ENCODE assay signal across 14 cellular contexts in the genomic region with DNA sequence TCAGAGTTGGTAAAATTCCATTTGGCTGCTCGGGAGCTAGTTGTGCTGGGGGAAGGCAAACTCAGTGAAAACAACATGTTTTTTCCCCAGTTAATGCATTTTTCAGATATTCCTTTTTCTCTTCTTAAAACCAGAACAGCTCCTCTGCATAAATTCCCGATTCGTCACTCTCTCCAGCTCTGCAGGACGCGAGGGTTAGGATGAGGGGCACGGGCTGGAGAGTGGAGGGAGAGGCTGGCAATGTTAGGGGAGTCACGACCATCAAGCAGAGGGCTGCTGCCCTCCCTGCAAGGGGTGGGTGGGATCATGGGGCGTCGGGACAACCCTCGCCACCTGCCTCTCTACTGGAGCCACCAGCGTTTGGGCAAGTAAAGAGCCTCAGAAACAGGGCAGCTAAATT. TPM values are rescaled to one million over a fixed set of nuclear protein-coding genes. Genes with fewer than 3 reads are reported as not detected.
DNase-seq lines count a peak whose midpoint lies in the region; ATAC-seq and TF ChIP-seq lines count a peak whose summit lies in the region.
"Had no signal": no experiment of that assay in that cellular context is flagged by ENCODE, and none has a peak within 500 bp of the region (broad histone marks: within the 10 kb centered on the region; RNA-seq: fewer than 3 reads in every experiment).

No MANE protein-coding gene starts in this region.

- H3K4me1 Mint-ChIP-seq in WTC11 = peaks cover 43% of the 10 kb centered on the region
- H3K4me1 Mint-ChIP-seq in neural progenitor cell = peaks cover 35% of the 10 kb centered on the region
- no peaks in the 10 kb centered on the region for H3K4me1 Mint-ChIP-seq in activated CD8-positive, alpha-beta T cell treated with anti-CD3 and anti-CD28 coated beads for 36 hours (ENCODE audit: low read depth)

- ATAC-seq in WTC11 = no peak
- no peak for ATAC-seq in activated CD8-positive, alpha-beta T cell treated with anti-CD3 and anti-CD28 coated beads for 36 hours
- no peak for ATAC-seq in left colon

- H3K9me3 Mint-ChIP-seq in WTC11 (no peaks in the 10 kb centered on the region), neural progenitor cell (no peaks in the 10 kb centered on the region)
- no peaks in the 10 kb centered on the region for H3K9me3 Mint-ChIP-seq in activated CD8-positive, alpha-beta T cell treated with anti-CD3 and anti-CD28 coated beads for 36 hours
- H3K9me3 Mint-ChIP-seq: CD4-positive, alpha-beta T cell had no signal

- no peak overlapping the region for H3K27ac ChIP-seq in neural progenitor cell
- H3K27ac ChIP-seq: HL-60 had no signal

- no peak overlapping the region for H3K4me3 ChIP-seq in fibroblast of the aortic adventitia (ENCODE audit: low read depth, low read length)
- H3K4me3 ChIP-seq in neural progenitor cell = no peak overlapping the region

- CTCF ChIA-PET in WTC11 (lab: Charles Lee) = interaction anchor here (0.7 to 11.4 kb wide), 16 partner anchors 10 to 193 kb away, joined by 3 to 174 read pairs (median 4); a partner anchor contains a TSS
- CTCF ChIA-PET in HEK293T (lab: Yijun Ruan, JAX) = no interaction called here
- CTCF ChIA-PET in activated CD8-positive, alpha-beta T cell treated with anti-CD3 and anti-CD28 coated beads for 36 hours (lab: Charles Lee) = interaction anchor here (0.9 to 1.8 kb wide), 2 partner anchors 23 to 98 kb away, joined by 3 to 6 read pairs; no protein-coding TSS in a partner anchor

- intact Hi-C loops in activated CD8-positive, alpha-beta T cell treated with anti-CD3 and anti-CD28 coated beads for 36 hours (cut with micrococcal nuclease) = loop anchor here (10.0 kb wide), 1 partner anchor 95 kb away; no protein-coding TSS in a partner anchor
- intact Hi-C loops in left colon (cut with DNase I, micrococcal nuclease) = no loop called here

- POLR2A ChIA-PET in WTC11 (lab: Charles Lee) = no interaction called here
- POLR2A ChIA-PET in HEK293T (lab: Yijun Ruan, JAX) = no interaction called here
- POLR2A ChIA-PET in activated CD8-positive, alpha-beta T cell treated with anti-CD3 and anti-CD28 coated beads for 36 hours (lab: Charles Lee) = no interaction called here

- no peaks in the 10 kb centered on the region for H3K27me3 ChIP-seq in neural progenitor cell

- H3K27me3 Mint-ChIP-seq in WTC11 (ENCODE audit: low read depth) = no peaks in the 10 kb centered on the region; the same call in 1 of the 2 replicates
- H3K27me3 Mint-ChIP-seq in neural progenitor cell (ENCODE audit: insufficient read depth, low read depth) = peaks cover 8% of the 10 kb centered on the region
- H3K27me3 Mint-ChIP-seq in activated CD8-positive, alpha-beta T cell treated with anti-CD3 and anti-CD28 coated beads for 36 hours = peaks cover 11% of the 10 kb centered on the region

- H2AFZ ChIP-seq in neural progenitor cell (replicated peaks) = no peak overlapping the region

- H3K79me2 ChIP-seq in neural progenitor cell (ENCODE audit: low read depth) = no peaks in the 10 kb centered on the region

- DNase-seq in WTC11 (ENCODE audit: low spot score) (no peak), fibroblast of the aortic adventitia (ENCODE audit: low read depth) (peak; percentile 27), neural progenitor cell (ENCODE audit: low spot score) (no peak), HEK293T (ENCODE audit: extremely low spot score) (no peak), T-helper 2 cell (no peak), left colon (no peak)
- no peak for DNase-seq in activated CD8-positive, alpha-beta T cell treated with anti-CD3 and anti-CD28 coated beads for 36 hours
- DNase-seq: C1 segment of cervical spinal cord; Calu3; CD4-positive, alpha-beta T cell; DMS 273 treated with DMSO at 0.1 percent for 48 hours had no signal

- no peak overlapping the region for H3K9ac ChIP-seq in neural progenitor cell

- no peak for TF ChIP-seq CTCF in WTC11 (IDR thresholded peaks at IDR 0.05)
- no peak for TF ChIP-seq CTCF in fibroblast of the aortic adventitia (IDR thresholded peaks at IDR 0.05; ENCODE audit: insufficient read depth, low read length)
- no peak for TF ChIP-seq CTCF in neural progenitor cell (IDR thresholded peaks at IDR 0.05)
- TF ChIP-seq CTCF in activated CD8-positive, alpha-beta T cell treated with anti-CD3 and anti-CD28 coated beads for 36 hours (IDR thresholded peaks at IDR 0.05) = no peak

- H3K27ac Mint-ChIP-seq in WTC11 = peak overlapping the region; percentile 47
- H3K27ac Mint-ChIP-seq in neural progenitor cell = peak overlapping the region; percentile 67
- no peak overlapping the region for H3K27ac Mint-ChIP-seq in activated CD8-positive, alpha-beta T cell treated with anti-CD3 and anti-CD28 coated beads for 36 hours
- H3K27ac Mint-ChIP-seq: B cell; CD4-positive, alpha-beta T cell had no signal

- no peak overlapping the region for H3K4me3 Mint-ChIP-seq in WTC11
- no peak overlapping the region for H3K4me3 Mint-ChIP-seq in neural progenitor cell
- H3K4me3 Mint-ChIP-seq in activated CD8-positive, alpha-beta T cell treated with anti-CD3 and anti-CD28 coated beads for 36 hours = no peak overlapping the region
- H3K4me3 Mint-ChIP-seq: B cell; CD4-positive, alpha-beta T cell had no signal

- H3K36me3 ChIP-seq in neural progenitor cell = no peaks in the 10 kb centered on the region

- H3K36me3 Mint-ChIP-seq in WTC11 (no peaks in the 10 kb centered on the region), neural progenitor cell (peaks cover 2% of the 10 kb centered on the region)
- no peaks in the 10 kb centered on the region for H3K36me3 Mint-ChIP-seq in activated CD8-positive, alpha-beta T cell treated with anti-CD3 and anti-CD28 coated beads for 36 hours (ENCODE audit: low read depth)

- no peaks in the 10 kb centered on the region for H4K20me1 ChIP-seq in neural progenitor cell (ENCODE audit: low read depth)

- no peaks in the 10 kb centered on the region for H3K9me3 ChIP-seq in neural progenitor cell (ENCODE audit: low read depth)

- no peaks in the 10 kb centered on the region for H3F3A ChIP-seq in neural progenitor cell (ENCODE audit: low read depth)

- peaks cover 26% of the 10 kb centered on the region for H3K4me1 ChIP-seq in neural progenitor cell

- H3K4me2 ChIP-seq in neural progenitor cell = no peak overlapping the region

TF ChIP-seq in WTC11, 78 proteins besides CTCF, POLR2A, EP300 and RAD21 (continues in another document):
- no peak for TF ChIP-seq ZNF219 (CRISPR knock-in tag; IDR thresholded peaks at IDR 0.05; ENCODE audit: borderline replicate concordance)
- TF ChIP-seq, protein P1, sequence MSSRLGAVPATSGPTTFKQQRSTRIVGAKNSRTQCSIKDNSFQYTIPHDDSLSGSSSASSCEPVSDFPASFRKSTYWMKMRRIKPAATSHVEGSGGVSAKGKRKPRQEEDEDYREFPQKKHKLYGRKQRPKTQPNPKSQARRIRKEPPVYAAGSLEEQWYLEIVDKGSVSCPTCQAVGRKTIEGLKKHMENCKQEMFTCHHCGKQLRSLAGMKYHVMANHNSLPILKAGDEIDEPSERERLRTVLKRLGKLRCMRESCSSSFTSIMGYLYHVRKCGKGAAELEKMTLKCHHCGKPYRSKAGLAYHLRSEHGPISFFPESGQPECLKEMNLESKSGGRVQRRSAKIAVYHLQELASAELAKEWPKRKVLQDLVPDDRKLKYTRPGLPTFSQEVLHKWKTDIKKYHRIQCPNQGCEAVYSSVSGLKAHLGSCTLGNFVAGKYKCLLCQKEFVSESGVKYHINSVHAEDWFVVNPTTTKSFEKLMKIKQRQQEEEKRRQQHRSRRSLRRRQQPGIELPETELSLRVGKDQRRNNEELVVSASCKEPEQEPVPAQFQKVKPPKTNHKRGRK (CRISPR knock-in tag; IDR thresholded peaks at IDR 0.05; ENCODE audit: borderline replicate concordance) = no peak
- no peak for TF ChIP-seq SMAD4 (CRISPR knock-in tag; IDR thresholded peaks at IDR 0.05)
- TF ChIP-seq, protein P2, sequence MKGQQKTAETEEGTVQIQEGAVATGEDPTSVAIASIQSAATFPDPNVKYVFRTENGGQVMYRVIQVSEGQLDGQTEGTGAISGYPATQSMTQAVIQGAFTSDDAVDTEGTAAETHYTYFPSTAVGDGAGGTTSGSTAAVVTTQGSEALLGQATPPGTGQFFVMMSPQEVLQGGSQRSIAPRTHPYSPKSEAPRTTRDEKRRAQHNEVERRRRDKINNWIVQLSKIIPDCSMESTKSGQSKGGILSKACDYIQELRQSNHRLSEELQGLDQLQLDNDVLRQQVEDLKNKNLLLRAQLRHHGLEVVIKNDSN (CRISPR knock-in tag; IDR thresholded peaks at IDR 0.05) = no peak

TF ChIP-seq in HEK293T, 16 proteins besides CTCF, POLR2A, EP300 and RAD21:
- TF ChIP-seq LEF1 (IDR thresholded peaks at IDR 0.05; ENCODE audit: borderline replicate concordance) (no peak), TARDBP (IDR thresholded peaks at IDR 0.05) (no peak), CTBP1 (IDR thresholded peaks at IDR 0.05; ENCODE audit: borderline replicate concordance) (no peak), FOXA1 (IDR thresholded peaks at IDR 0.05) (no peak), ELF4 (IDR thresholded peaks at IDR 0.05) (no peak), NFRKB (IDR thresholded peaks at IDR 0.05) (no peak), SUZ12 (IDR thresholded peaks at IDR 0.05) (no peak), L3MBTL2 (conservative IDR thresholded peaks at IDR 0.05) (no peak), ZNF384 (IDR thresholded peaks at IDR 0.05) (no peak), BHLHE40 (IDR thresholded peaks at IDR 0.05; ENCODE audit: borderline replicate concordance) (no peak), FOXM1 (IDR thresholded peaks at IDR 0.05; ENCODE audit: borderline replicate concordance) (no peak), SP1 (IDR thresholded peaks at IDR 0.05) (no peak), HDGF (IDR thresholded peaks at IDR 0.05; ENCODE audit: borderline replicate concordance) (no peak), ARNT (IDR thresholded peaks at IDR 0.05) (no peak), FOXK2 (IDR thresholded peaks at IDR 0.05) (no peak)

RNA-seq across cellular contexts. Expression of a gene that starts 31.4 kb away (rescaled TPM):
- total RNA-seq in WTC11 (2021) (1.1 to 1.5 TPM (median 1.3 TPM) in 3 replicates), fibroblast of the aortic adventitia (ENCODE audit: low replicate concordance) (0.27 TPM in 1 of 2 replicates, not detected in the other), neural progenitor cell (ENCODE audit: low replicate concordance) (0.74 TPM in 1 of 2 replicates, not detected in the other), left colon (under 1 TPM; 0.61 to 0.75 TPM)
- total RNA-seq in activated CD8-positive, alpha-beta T cell treated with anti-CD3 and anti-CD28 coated beads for 36 hours = not detected
- total RNA-seq: B cell; Calu3; CD4-positive, alpha-beta T cell; H4 had no signal

RNA-seq across cellular contexts. Expression of a gene that starts 40.9 kb away (rescaled TPM):
- total RNA-seq in WTC11 (2021) (12.5 to 18.9 TPM (median 18.2 TPM) in 3 replicates), fibroblast of the aortic adventitia (ENCODE audit: low replicate concordance) (7.0 and 112 TPM in 2 replicates), neural progenitor cell (ENCODE audit: low replicate concordance) (0.73 and 4.4 TPM in 2 replicates), left colon (10 to 100 TPM; 18.6 to 24.1 TPM)
- not detected for total RNA-seq in activated CD8-positive, alpha-beta T cell treated with anti-CD3 and anti-CD28 coated beads for 36 hours
- total RNA-seq: B cell; CD4-positive, alpha-beta T cell had no signal
